In genomic region chr17:75034236-75034908, GRCh38 we compare ENCODE assay signal across 8 cellular contexts. TPM values are rescaled to one million over a fixed set of nuclear protein-coding genes. Genes with fewer than 3 reads are reported as not detected.
DNase-seq lines count a peak whose midpoint lies in the region; TF ChIP-seq lines count a peak whose summit lies in the region.

No MANE protein-coding gene starts in this region.

- H3K9me3 ChIP-seq in H9 (ENCODE audit: control insufficient read depth, low read depth, low read length) (no peaks in the 10 kb centered on the region), SK-N-MC (ENCODE audit: low read depth, low read length) (no peaks in the 10 kb centered on the region)

- peaks cover 11 to 28% (median 21%) of the 10 kb centered on the region in 3 experiments for H3K36me3 Mint-ChIP-seq in H9 (ENCODE audit: insufficient read depth in 1 of 3, low read depth in 3 of 3)

- no peak overlapping the region for H3K23ac ChIP-seq in H9 (ENCODE audit: insufficient read length, low read depth, low read length)

- peak overlapping the region; percentile 31 for H4K5ac ChIP-seq in H9 (ENCODE audit: insufficient read length, low read depth, low read length)

- no peak overlapping the region for H3K56ac ChIP-seq in H9 (ENCODE audit: insufficient read length, low read depth, low read length)

- H3K4ac ChIP-seq in H9 (ENCODE audit: low read depth, low read length): peak overlapping the region; percentile 57; the same call in 1 of the 2 replicates

- H3K4me1 Mint-ChIP-seq in H9: peaks cover 15 to 24% of the 10 kb centered on the region in 2 experiments

- H2AK5ac ChIP-seq in H9 (ENCODE audit: insufficient read length, low read length): no peak overlapping the region

- peak; percentile 87 for DNase-seq in DMS53 treated with DMSO at 0.1 percent for 48 hours (lab: John Stamatoyannopoulos, UW; ENCODE audit: unreplicated experiment)
- DNase-seq in H9: peak; percentile 97
- peak; percentile 93 for DNase-seq in NAMALWA (ENCODE audit: low spot score)
- no peak for DNase-seq in SK-N-MC (ENCODE audit: low read depth, low spot score)
- peak; percentile 92 for DNase-seq in activated naive CD4-positive, alpha-beta T cell treated with anti-CD3 and anti-CD28 coated beads, Interleukin-2, amount 50 U/mL, for 16 hours
- DNase-seq in glomerular endothelial cell (ENCODE audit: extremely low read depth, low read depth, low spot score): peak; percentile 50
- peak in 54 of 56 donors; percentile 46 to 93 (median 79) for DNase-seq in nucleus accumbens (lab: John Stamatoyannopoulos, UW)
- DNase-seq in substantia nigra (lab: John Stamatoyannopoulos, UW): peak; percentile 43 to 87 (median 72)

- H2AFZ ChIP-seq in H9 (ENCODE audit: low read length): no peak overlapping the region

- H3K23me2 ChIP-seq in H9 (ENCODE audit: insufficient read length, low read depth, low read length, poor library complexity, severe bottlenecking): peaks cover 3% of the 10 kb centered on the region

- H4K8ac ChIP-seq in H9 (replicated peaks; ENCODE audit: insufficient read length, low read depth, low read length): peak overlapping the region; percentile 11

- no peaks in the 10 kb centered on the region for H4K20me1 ChIP-seq in H9 (ENCODE audit: control insufficient read depth, insufficient read depth, insufficient read length)

- peak overlapping the region; percentile 56 for H4K91ac ChIP-seq in H9 (ENCODE audit: insufficient read length, low read depth, low read length)

- no peak overlapping the region for H2BK15ac ChIP-seq in H9 (ENCODE audit: low read depth, low read length)

- H3K9me3 Mint-ChIP-seq in H9: peaks cover 16 to 20% of the 10 kb centered on the region in 2 experiments

- peak overlapping the region; percentile 96 to 98 for H3K4me3 Mint-ChIP-seq in H9

- H3K36me3 ChIP-seq in SK-N-MC (ENCODE audit: insufficient read depth, low read length): peaks cover 13% of the 10 kb centered on the region

- H3K9ac ChIP-seq in H9 (ENCODE audit: extremely low read depth, insufficient read length, low read length) (peak overlapping the region; percentile 78), SK-N-MC (ENCODE audit: insufficient read length) (peak overlapping the region; percentile 99)

- TF ChIP-seq CTCF in H9 (conservative IDR thresholded peaks at IDR 0.05): no peak; the same call in 2 of the 3 replicates

- H3K27me3 ChIP-seq in H9 (ENCODE audit: insufficient read depth, low read length): no peaks in the 10 kb centered on the region

- H2BK5ac ChIP-seq in H9 (ENCODE audit: insufficient read length, low read length): no peak overlapping the region

- no CpG with 5 or more reads among the region's 43 CpGs for WGBS in H9 (ENCODE audit: extremely low coverage, insufficient read length, low lambda C conversion rate)

- no peaks in the 10 kb centered on the region; the same call in 1 of the 2 replicates for H3K4me1 ChIP-seq in H9 (ENCODE audit: insufficient read depth, low read length)

- no peaks in the 10 kb centered on the region for H3K79me1 ChIP-seq in H9 (ENCODE audit: insufficient read depth, low read depth, low read length, poor library complexity, severe bottlenecking)

- H3K4me2 ChIP-seq in H9 (ENCODE audit: insufficient read depth, insufficient read length, low read length): peak overlapping the region; percentile 53

- H3K18ac ChIP-seq in H9 (ENCODE audit: insufficient read length, low read depth, low read length): peak overlapping the region; percentile 96

- H2BK20ac ChIP-seq in H9 (ENCODE audit: low read depth, low read length, poor library complexity, severe bottlenecking): no peak overlapping the region

- H3K27ac ChIP-seq in H9 (ENCODE audit: insufficient read length, low read depth, low read length) (peak overlapping the region; percentile 96), SK-N-MC (peak overlapping the region; percentile 97), substantia nigra (ENCODE audit: low read depth, low read length, poor library complexity, severe bottlenecking) (peak overlapping the region; percentile 96)

- peaks cover 15% of the 10 kb centered on the region for H3K27me3 Mint-ChIP-seq in H9 (ENCODE audit: low read depth)

- H3T11ph ChIP-seq in H9 (ENCODE audit: low read length): peak overlapping the region; percentile 0

- H2BK120ac ChIP-seq in H9 (ENCODE audit: low read depth, low read length, poor library complexity, severe bottlenecking): peak overlapping the region; percentile 38

- H3K4me3 ChIP-seq in SK-N-MC: peak overlapping the region; percentile 100

- H3K79me2 ChIP-seq in H9 (ENCODE audit: insufficient read depth, low read length): no peaks in the 10 kb centered on the region

- peak overlapping the region; percentile 99 for H3K14ac ChIP-seq in H9 (ENCODE audit: insufficient read depth, low read length)

- no peak overlapping the region for H2BK12ac ChIP-seq in H9 (ENCODE audit: insufficient read length, low read depth, low read length)

- H3K27ac Mint-ChIP-seq in H9: peak overlapping the region; percentile 92 to 99 (median 98)

RNA-seq across cellular contexts. Expression of gene ATP5PD, which starts 12.4 kb away (rescaled TPM):
- 344 TPM in 2 replicates for total RNA-seq in H9 (2021)
- 228 and 300 TPM in 2 replicates for total RNA-seq in glomerular endothelial cell

RNA-seq across cellular contexts. Expression of gene KCTD2, which starts 12.7 kb away (rescaled TPM):
- total RNA-seq in H9 (2021) (40.1 and 41.6 TPM in 2 replicates), glomerular endothelial cell (18.6 and 21.0 TPM in 2 replicates)

RNA-seq across cellular contexts. Expression of gene MRPL58, which starts 21.9 kb away (rescaled TPM):
- total RNA-seq in H9 (2021) (41.0 and 43.2 TPM in 2 replicates), glomerular endothelial cell (38.7 and 49.7 TPM in 2 replicates)

RNA-seq across cellular contexts. Expression of gene CDR2L, which starts 46.9 kb away (rescaled TPM):
- total RNA-seq in H9 (2021): 23.3 and 24.0 TPM in 2 replicates
- total RNA-seq in glomerular endothelial cell: 40.7 and 63.5 TPM in 2 replicates

RNA-seq across cellular contexts. Expression of gene SLC16A5, which starts 53.4 kb away (rescaled TPM):
- total RNA-seq in H9 (2021): 17.0 and 17.1 TPM in 2 replicates
- total RNA-seq in glomerular endothelial cell: 5.7 and 7.1 TPM in 2 replicates
